ENCODE assay signal across 8 cellular contexts in genomic region chr6:41531591-41532582, GRCh38. TPM values are rescaled to one million over a fixed set of nuclear protein-coding genes. Genes with fewer than 3 reads are reported as not detected.
DNase-seq lines count a peak whose midpoint lies in the region; ATAC-seq and TF ChIP-seq lines count a peak whose summit lies in the region.

No MANE protein-coding gene starts in this region.

- no peak for TF ChIP-seq CTCF in WERI-Rb-1 (IDR thresholded peaks at IDR 0.05; ENCODE audit: low read depth, low read length)
- TF ChIP-seq CTCF in coronary artery (IDR thresholded peaks at IDR 0.05), result no peak
- no peak for TF ChIP-seq CTCF in spleen (IDR thresholded peaks at IDR 0.05 in 8 of 11, conservative IDR thresholded peaks at IDR 0.05 in 3 of 11)

- TF ChIP-seq POLR2A in spleen (IDR thresholded peaks at IDR 0.05), result no peak

- DNase-seq in Daoy (ENCODE audit: low read depth), result peak; percentile 68
- peak; percentile 72 for DNase-seq in WERI-Rb-1
- DNase-seq in coronary artery (ENCODE audit: low spot score), result no peak
- peak; percentile 83 for DNase-seq in spleen
- DNase-seq in OCI-M2 (lab: John Stamatoyannopoulos, UW; ENCODE audit: unreplicated experiment), result no peak
- DNase-seq in HUDEP-2 (lab: John Stamatoyannopoulos, UW; ENCODE audit: unreplicated experiment in 76 of 76), result no peak

- intact Hi-C loops in spleen (cut with DNase I; ENCODE audit: low total_unique reads), result no loop called here

- H3K4me3 ChIP-seq in WERI-Rb-1 (ENCODE audit: low read depth, low read length) (no peak overlapping the region), coronary artery (peak overlapping the region; percentile 38), spleen (peak overlapping the region in 5 of 8 donors; percentile 4 to 51 (median 10))

- ATAC-seq in GM19467 (IDR thresholded peaks at IDR 0.05; ENCODE audit: unreplicated experiment), result peak; percentile 88
- peak; percentile 82 for ATAC-seq in HG03460 (IDR thresholded peaks at IDR 0.05; ENCODE audit: unreplicated experiment)

- peak overlapping the region; percentile 21 for H3K27ac ChIP-seq in WERI-Rb-1
- no peak overlapping the region for H3K27ac ChIP-seq in coronary artery
- peak overlapping the region in 7 of 8 donors; percentile 19 to 83 (median 62) for H3K27ac ChIP-seq in spleen

- H3K4me1 ChIP-seq in spleen, result peaks cover 12 to 52% (median 24%) of the 10 kb centered on the region in 6 donors

- H3K27me3 ChIP-seq in WERI-Rb-1 (ENCODE audit: insufficient read depth, low read depth, severe bottlenecking), result no peaks in the 10 kb centered on the region
- peaks cover 0 to 28% (median 0%) of the 10 kb centered on the region in 7 donors for H3K27me3 ChIP-seq in spleen (replicated peaks in 1 of 7)

- 12 to 19% (median 13%) methylated on average over 15 to 22 of the region's 22 CpGs for WGBS in spleen, 5 donors

- no peaks in the 10 kb centered on the region for H3K9me3 ChIP-seq in WERI-Rb-1 (ENCODE audit: severe bottlenecking)
- H3K9me3 ChIP-seq in spleen, result no peaks in the 10 kb centered on the region

- H3K36me3 ChIP-seq in WERI-Rb-1 (no peaks in the 10 kb centered on the region), spleen (no peaks in the 10 kb centered on the region)

RNA-seq across cellular contexts. Expression of gene FOXP4, which starts 14.3 kb away (rescaled TPM):
- total RNA-seq in Daoy (2014; rRNA removed; shearing (Covaris generic)), result 3.0 and 3.7 TPM in 2 replicates
- 10 to 100 TPM in 3 of 7 donors, 1 to 10 TPM in 4; 5.3 to 12.1 (median 8.3) TPM for total RNA-seq in spleen
- polyA plus RNA-seq in spleen, result 1 to 10 TPM; 3.0 to 5.8 (median 3.4) TPM

Comparison
In these comparisons a context has a peak if more than half of its experiments do, and no peak if none do; other contexts are left out.
1. DNase-seq: peak in Daoy (single experiment), WERI-Rb-1 (single experiment) and spleen (single experiment); none in coronary artery (single experiment), OCI-M2 (single experiment) and HUDEP-2 (0 of 76).
2. H3K27ac ChIP-seq: peak in WERI-Rb-1 (single experiment) and spleen (7 of 8); none in coronary artery (0 of 2).